ENCODE assay signal across 8 cellular contexts in the genomic region with DNA sequence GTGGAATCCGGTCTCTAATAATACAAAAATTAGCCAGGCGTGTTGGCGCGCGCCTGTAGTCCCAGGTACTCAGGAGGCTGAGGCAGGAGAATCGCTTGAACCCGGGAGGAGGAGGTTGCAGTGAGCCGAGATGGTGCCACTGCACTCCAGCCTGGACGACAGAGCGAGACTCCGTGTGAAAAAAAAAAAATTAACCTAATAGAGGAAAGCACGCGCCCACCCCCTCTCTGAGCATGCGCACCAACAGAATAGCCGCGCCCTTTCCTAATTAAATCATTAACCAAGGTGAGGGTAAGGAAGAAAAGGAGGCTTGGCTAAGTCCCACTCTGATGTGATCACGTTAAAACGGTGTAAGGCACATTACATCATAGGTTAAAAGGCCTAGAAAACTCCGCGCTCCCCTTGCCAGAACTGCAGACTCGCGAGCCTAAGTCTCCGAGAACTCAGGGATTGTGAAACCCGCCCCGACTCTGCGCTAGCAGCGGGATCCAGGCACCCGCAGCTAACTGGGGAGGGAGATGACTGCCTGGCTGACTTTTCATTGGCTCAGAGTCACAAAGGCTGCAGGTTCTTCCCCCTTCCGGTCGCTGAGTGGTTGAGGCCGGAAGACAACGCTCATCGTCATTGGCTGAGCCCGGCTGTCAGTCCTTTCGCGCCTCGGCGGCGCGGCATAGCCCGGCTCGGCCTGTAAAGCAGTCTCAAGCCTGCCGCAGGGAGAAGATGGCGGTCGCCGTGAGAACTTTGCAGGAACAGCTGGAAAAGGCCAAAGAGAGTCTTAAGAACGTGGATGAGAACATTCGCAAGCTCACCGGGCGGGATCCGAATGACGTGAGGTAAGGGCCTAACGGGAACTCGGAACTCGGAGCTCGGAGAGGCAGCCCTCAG. TPM values are rescaled to one million over a fixed set of nuclear protein-coding genes. Genes with fewer than 3 reads are reported as not detected.
DNase-seq lines count a peak whose midpoint lies in the region; ATAC-seq and TF ChIP-seq lines count a peak whose summit lies in the region.

Gene PNN, plus strand, starts transcription at position 695 of the 885 bp plus-strand sequence. Its CDS starts 26 bp downstream, at position 721.

- H3K4me3 ChIP-seq in SK-N-SH (ENCODE audit: low read depth in 2 of 2, low read length in 1 of 2): peak within 1 kb of the TSS; percentile 72 to 75

- peak; percentile 100 for DNase-seq in GM04504 (ENCODE audit: low read depth)
- peak; percentile 90 for DNase-seq in NCI-H1048 (lab: John Stamatoyannopoulos, UW)
- peak; percentile 82 for DNase-seq in SK-N-SH
- peak; percentile 95 for DNase-seq in activated naive CD4-positive, alpha-beta T cell treated with anti-CD3 and anti-CD28 coated beads, Interleukin-2, amount 50 U/mL, for 16 hours
- peak; percentile 95 for DNase-seq in germinal center (ENCODE audit: low spot score)
- peak; percentile 99 for DNase-seq in non-pigmented ciliary epithelial cell (ENCODE audit: low read depth)
- DNase-seq in superior temporal gyrus (ENCODE audit: extremely low spot score): peak; percentile 100

- WGBS in SK-N-SH (ENCODE audit: low lambda C conversion rate): 1% methylated on average over 37 of the region's 56 CpGs

- H3K27me3 ChIP-seq in SK-N-SH (ENCODE audit: insufficient read depth): no peaks in the 10 kb centered on the region

- peak within 1 kb of the TSS; percentile 83; the same call in 1 of the 2 replicates for H2AFZ ChIP-seq in SK-N-SH (ENCODE audit: low read depth)

- H3K9me2 ChIP-seq in SK-N-SH: no peaks in the 10 kb centered on the region

- peak within 1 kb of the TSS; percentile 79 for H3K4me2 ChIP-seq in SK-N-SH

- TF ChIP-seq CTCF in SK-N-SH (IDR thresholded peaks at IDR 0.05): no peak

- peak; percentile 90 for ATAC-seq in HG02571 (IDR thresholded peaks at IDR 0.05; ENCODE audit: unreplicated experiment)

- peaks cover 5% of the 10 kb centered on the region for H3F3A ChIP-seq in SK-N-SH (replicated peaks; ENCODE audit: insufficient read depth)

- H3K36me3 ChIP-seq in SK-N-SH (replicated peaks in 1 of 2; ENCODE audit: control insufficient read depth in 1 of 2, insufficient read depth in 2 of 2, low read length in 1 of 2): peaks cover 24 to 31% of the 10 kb centered on the region in 2 experiments

- H4K20me1 ChIP-seq in SK-N-SH (ENCODE audit: insufficient read depth): no peaks in the 10 kb centered on the region

- TF ChIP-seq RAD21 in SK-N-SH (IDR thresholded peaks at IDR 0.05; ENCODE audit: low read length): no peak

- POLR2A ChIA-PET in SK-N-SH (lab: Yijun Ruan, JAX): interaction anchor here (0.8 to 1.3 kb wide), 3 partner anchors 61 to 257 kb away, joined by 3 to 6 read pairs (median 3); partner anchors contain the start of genes GEMIN2 and SEC23A

- H3K9ac ChIP-seq in SK-N-SH: peak within 1 kb of the TSS; percentile 83

- peak within 1 kb of the TSS; percentile 83 to 86 for H3K27ac ChIP-seq in SK-N-SH (ENCODE audit: low read depth in 2 of 2, low read length in 1 of 2)

- CTCF ChIA-PET in SK-N-SH (lab: Yijun Ruan, JAX): interaction anchor here (0.6 kb wide), 1 partner anchor 28 kb away, joined by 3 read pairs; no protein-coding TSS in a partner anchor

- peaks cover 0 to 4% of the 10 kb centered on the region in 2 experiments; a peak in 3 of 4 replicates for H3K4me1 ChIP-seq in SK-N-SH (ENCODE audit: control insufficient read depth in 1 of 2, insufficient read depth in 2 of 2, low read depth in 1 of 2, low read length in 1 of 2)

- TF ChIP-seq EP300 in SK-N-SH (IDR thresholded peaks at IDR 0.05; ENCODE audit: borderline replicate concordance in 1 of 2, low read depth in 1 of 2, low read length in 1 of 2): peak in 1 of 2 experiments; percentile 24; a peak in 1 of 4 replicates

- no peaks in the 10 kb centered on the region for H3K9me3 ChIP-seq in SK-N-SH

- peaks cover 43% of the 10 kb centered on the region for H3K79me2 ChIP-seq in SK-N-SH (ENCODE audit: insufficient read depth)

TF ChIP-seq in SK-N-SH, 30 proteins besides CTCF, POLR2A, EP300 and RAD21 (continues in another document):
- TF ChIP-seq JUND (IDR thresholded peaks at IDR 0.05) (no peak), TAF1 (IDR thresholded peaks at IDR 0.05; ENCODE audit: borderline replicate concordance, low read depth, low read length) (peak; percentile 80; the same call in 1 of the 2 replicates), SIN3A (IDR thresholded peaks at IDR 0.05; ENCODE audit: borderline replicate concordance, low read depth, low read length) (no peak), TCF12 (IDR thresholded peaks at IDR 0.05) (no peak), MAX (IDR thresholded peaks at IDR 0.05; ENCODE audit: low read depth) (peak; percentile 67; the same call in 1 of the 2 replicates), EZH2phosphoT487 (IDR thresholded peaks at IDR 0.05; ENCODE audit: borderline replicate concordance, low read depth) (no peak), MXI1 (IDR thresholded peaks at IDR 0.05; ENCODE audit: low read depth, low read length) (peak; percentile 50), RXRA (IDR thresholded peaks at IDR 0.05; ENCODE audit: borderline replicate concordance, low read depth) (no peak), NFIC (IDR thresholded peaks at IDR 0.05; ENCODE audit: borderline replicate concordance) (no peak), RCOR1 (IDR thresholded peaks at IDR 0.05; ENCODE audit: low read length) (0 out of 2 replicates have a peak, but pooled peaks have one; percentile 4), MEF2A (IDR thresholded peaks at IDR 0.05; ENCODE audit: borderline replicate concordance, low read depth) (no peak), POLR2AphosphoS5 (IDR thresholded peaks at IDR 0.05; ENCODE audit: low read depth, low read length) (peak; percentile 42; the same call in 1 of the 2 replicates), YY1 (IDR thresholded peaks at IDR 0.05; ENCODE audit: low read depth) (peak; percentile 66), FOSL2 (IDR thresholded peaks at IDR 0.05; ENCODE audit: borderline replicate concordance, low read depth) (no peak), GABPA (IDR thresholded peaks at IDR 0.05; ENCODE audit: low read depth) (peak; percentile 73), NRF1 (IDR thresholded peaks at IDR 0.05; ENCODE audit: low read depth, low read length) (peak; percentile 63), CHD2 (IDR thresholded peaks at IDR 0.05; ENCODE audit: low read length, partially characterized antibody) (peak; percentile 97), TEAD4 (IDR thresholded peaks at IDR 0.05; ENCODE audit: borderline replicate concordance, insufficient read depth) (no peak), GATA2 (CRISPR knock-in tag; IDR thresholded peaks at IDR 0.05) (no peak), USF2 (IDR thresholded peaks at IDR 0.05; ENCODE audit: borderline replicate concordance, low read depth, low read length) (no peak), ELF1 (IDR thresholded peaks at IDR 0.05) (peak; percentile 58; the same call in 1 of the 2 replicates), FOXM1 (IDR thresholded peaks at IDR 0.05; ENCODE audit: low read depth) (no peak)
- TF ChIP-seq, protein P1, sequence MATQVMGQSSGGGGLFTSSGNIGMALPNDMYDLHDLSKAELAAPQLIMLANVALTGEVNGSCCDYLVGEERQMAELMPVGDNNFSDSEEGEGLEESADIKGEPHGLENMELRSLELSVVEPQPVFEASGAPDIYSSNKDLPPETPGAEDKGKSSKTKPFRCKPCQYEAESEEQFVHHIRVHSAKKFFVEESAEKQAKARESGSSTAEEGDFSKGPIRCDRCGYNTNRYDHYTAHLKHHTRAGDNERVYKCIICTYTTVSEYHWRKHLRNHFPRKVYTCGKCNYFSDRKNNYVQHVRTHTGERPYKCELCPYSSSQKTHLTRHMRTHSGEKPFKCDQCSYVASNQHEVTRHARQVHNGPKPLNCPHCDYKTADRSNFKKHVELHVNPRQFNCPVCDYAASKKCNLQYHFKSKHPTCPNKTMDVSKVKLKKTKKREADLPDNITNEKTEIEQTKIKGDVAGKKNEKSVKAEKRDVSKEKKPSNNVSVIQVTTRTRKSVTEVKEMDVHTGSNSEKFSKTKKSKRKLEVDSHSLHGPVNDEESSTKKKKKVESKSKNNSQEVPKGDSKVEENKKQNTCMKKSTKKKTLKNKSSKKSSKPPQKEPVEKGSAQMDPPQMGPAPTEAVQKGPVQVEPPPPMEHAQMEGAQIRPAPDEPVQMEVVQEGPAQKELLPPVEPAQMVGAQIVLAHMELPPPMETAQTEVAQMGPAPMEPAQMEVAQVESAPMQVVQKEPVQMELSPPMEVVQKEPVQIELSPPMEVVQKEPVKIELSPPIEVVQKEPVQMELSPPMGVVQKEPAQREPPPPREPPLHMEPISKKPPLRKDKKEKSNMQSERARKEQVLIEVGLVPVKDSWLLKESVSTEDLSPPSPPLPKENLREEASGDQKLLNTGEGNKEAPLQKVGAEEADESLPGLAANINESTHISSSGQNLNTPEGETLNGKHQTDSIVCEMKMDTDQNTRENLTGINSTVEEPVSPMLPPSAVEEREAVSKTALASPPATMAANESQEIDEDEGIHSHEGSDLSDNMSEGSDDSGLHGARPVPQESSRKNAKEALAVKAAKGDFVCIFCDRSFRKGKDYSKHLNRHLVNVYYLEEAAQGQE (IDR thresholded peaks at IDR 0.05; ENCODE audit: low read depth, low read length): no peak
- TF ChIP-seq, protein P2, sequence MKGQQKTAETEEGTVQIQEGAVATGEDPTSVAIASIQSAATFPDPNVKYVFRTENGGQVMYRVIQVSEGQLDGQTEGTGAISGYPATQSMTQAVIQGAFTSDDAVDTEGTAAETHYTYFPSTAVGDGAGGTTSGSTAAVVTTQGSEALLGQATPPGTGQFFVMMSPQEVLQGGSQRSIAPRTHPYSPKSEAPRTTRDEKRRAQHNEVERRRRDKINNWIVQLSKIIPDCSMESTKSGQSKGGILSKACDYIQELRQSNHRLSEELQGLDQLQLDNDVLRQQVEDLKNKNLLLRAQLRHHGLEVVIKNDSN (IDR thresholded peaks at IDR 0.05; ENCODE audit: borderline replicate concordance, low read depth): no peak

RNA-seq across cellular contexts. Expression of gene PNN, which starts in this region (rescaled TPM):
- polyA plus RNA-seq in SK-N-SH (2012; rRNA removed): 8.8 and 14.7 TPM in 2 replicates
- polyA plus RNA-seq in SK-N-SH (2012; cell fraction: cytosol; rRNA removed): 6.7 and 8.4 TPM in 2 replicates
- 59.0 and 85.4 TPM in 2 replicates for polyA plus RNA-seq in SK-N-SH (2012; cell fraction: nucleus; rRNA removed)

Comparison
In these comparisons a context has a peak if more than half of its experiments do, and no peak if none do; other contexts are left out.
1. Peak in every context shown above with its lines: DNase-seq, ATAC-seq, H3K4me3 ChIP-seq and H3K27ac ChIP-seq.